9 cellular contexts compared by ENCODE assay signal in genomic region chr15:51935466-51936118, GRCh38. TPM values are rescaled to one million over a fixed set of nuclear protein-coding genes. Genes with fewer than 3 reads are reported as not detected.
DNase-seq lines count a peak whose midpoint lies in the region; ATAC-seq and TF ChIP-seq lines count a peak whose summit lies in the region.
"Had no signal": no experiment of that assay in that cellular context is flagged by ENCODE, and none has a peak within 500 bp of the region (broad histone marks: within the 10 kb centered on the region; RNA-seq: fewer than 3 reads in every experiment).

No MANE protein-coding gene starts in this region.

- H3K4me1 ChIP-seq in HEK293 (ENCODE audit: control insufficient read depth, insufficient read depth, low read length) (no peaks in the 10 kb centered on the region), HUES64 (ENCODE audit: insufficient read depth, low read length) (peaks cover 5% of the 10 kb centered on the region; the same call in 1 of the 2 replicates), testis (peaks cover 3% of the 10 kb centered on the region), Peyer's patch (no peaks in the 10 kb centered on the region)
- H3K4me1 ChIP-seq: colonic mucosa had no signal

- POLR2A ChIA-PET in HEK293 (lab: Yijun Ruan, JAX) = no interaction called here

- CTCF ChIA-PET in HEK293 (lab: Yijun Ruan, JAX) = interaction anchor here (0.6 to 0.7 kb wide), 2 partner anchors 18 to 162 kb away, joined by 3 to 4 read pairs; no protein-coding TSS in a partner anchor

- peaks cover 7% of the 10 kb centered on the region for H3K36me3 Mint-ChIP-seq in natural killer cell

- intact Hi-C loops in natural killer cell (cut with micrococcal nuclease) = no loop called here
- intact Hi-C loops in testis (cut with DNase I; ENCODE audit: low total_unique reads) = no loop called here

- H3K4me1 Mint-ChIP-seq in natural killer cell = no peaks in the 10 kb centered on the region

- H3K27ac Mint-ChIP-seq in natural killer cell = peak overlapping the region; percentile 63 to 67

- H3K36me3 ChIP-seq in HEK293 (ENCODE audit: control insufficient read depth in 2 of 2, insufficient read depth in 1 of 2, low read length in 2 of 2) (peaks cover under 1 to 16% of the 10 kb centered on the region in 2 experiments; a peak in 2 of 3 replicates), HUES64 (ENCODE audit: insufficient read depth, low read length) (peaks cover 26% of the 10 kb centered on the region), testis (ENCODE audit: low read depth, missing control alignments) (no peaks in the 10 kb centered on the region), Peyer's patch (peaks cover 0 to 31% (median 0%) of the 10 kb centered on the region in 3 donors)
- H3K36me3 ChIP-seq: colonic mucosa had no signal

- ATAC-seq in natural killer cell = no peak

- 89% methylated on average over 5 of the region's 5 CpGs for WGBS in HUES64
- 80 to 85% methylated on average over 5 of the region's 5 CpGs for WGBS in testis, 2 donors

- no peaks in the 10 kb centered on the region for H3K9me3 Mint-ChIP-seq in natural killer cell

- H3K27me3 Mint-ChIP-seq in natural killer cell (ENCODE audit: low read depth in 2 of 2) = no peaks in the 10 kb centered on the region

- H3K4me3 ChIP-seq in HEK293 (ENCODE audit: low read depth, low read length) (no peak overlapping the region), HUES64 (ENCODE audit: low read length) (peak overlapping the region; percentile 43), testis (no peak overlapping the region), Peyer's patch (no peak overlapping the region)
- H3K4me3 ChIP-seq: colonic mucosa had no signal

- H3K27me3 ChIP-seq in HUES64 (ENCODE audit: insufficient read depth, low read length) (no peaks in the 10 kb centered on the region), testis (no peaks in the 10 kb centered on the region), Peyer's patch (no peaks in the 10 kb centered on the region)
- H3K27me3 ChIP-seq: colonic mucosa had no signal

- no peak overlapping the region for H3K27ac ChIP-seq in HEK293 (ENCODE audit: extremely low read depth, low read depth, low read length)
- no peak overlapping the region for H3K27ac ChIP-seq in HUES64 (ENCODE audit: low read depth, low read length)
- H3K27ac ChIP-seq in testis = no peak overlapping the region
- no peak overlapping the region for H3K27ac ChIP-seq in Peyer's patch
- H3K27ac ChIP-seq: colonic mucosa had no signal

- no peak for TF ChIP-seq POLR2A in testis (IDR thresholded peaks at IDR 0.05)
- no peak for TF ChIP-seq POLR2A in Peyer's patch (IDR thresholded peaks at IDR 0.05)

- H3K9me3 ChIP-seq in HEK293 (ENCODE audit: control insufficient read depth, insufficient read depth, low read depth, low read length) = no peaks in the 10 kb centered on the region
- H3K9me3 ChIP-seq in HUES64 (ENCODE audit: insufficient read depth, low read depth, low read length) = no peaks in the 10 kb centered on the region
- H3K9me3 ChIP-seq in testis = no peaks in the 10 kb centered on the region
- no peaks in the 10 kb centered on the region for H3K9me3 ChIP-seq in Peyer's patch
- H3K9me3 ChIP-seq: colonic mucosa had no signal

- no peak overlapping the region for H3K9ac ChIP-seq in HUES64 (ENCODE audit: low read depth, low read length)

- TF ChIP-seq CTCF in HEK293 (tag by site-specific recombination; IDR thresholded peaks at IDR 0.05) (no peak), natural killer cell (IDR thresholded peaks at IDR 0.05) (no peak), testis (IDR thresholded peaks at IDR 0.05) (no peak), Peyer's patch (IDR thresholded peaks at IDR 0.05) (no peak)

- no peak overlapping the region for H3K4me3 Mint-ChIP-seq in natural killer cell

- DNase-seq in NCI-H82 (lab: John Stamatoyannopoulos, UW) (peak; percentile 54), NCI-H82 treated with DMSO at 0.1 percent for 48 hours (lab: John Stamatoyannopoulos, UW; ENCODE audit: unreplicated experiment) (no peak), natural killer cell (no peak), testis (no peak), Peyer's patch (no peak), AG08396 (ENCODE audit: low spot score) (no peak)
- DNase-seq: colonic mucosa had no signal

TF ChIP-seq in HEK293, 187 proteins besides CTCF, POLR2A, EP300 and RAD21:
- no peak for TF ChIP-seq ZNF544 (tag by site-specific recombination; IDR thresholded peaks at IDR 0.05)
- no peak for TF ChIP-seq ZNF654 (tag by site-specific recombination; IDR thresholded peaks at IDR 0.05; ENCODE audit: low read depth)
- 0 out of 2 replicates have a peak, but pooled peaks have one; percentile 11 for TF ChIP-seq GLIS1 (tag by site-specific recombination; IDR thresholded peaks at IDR 0.05)

RNA-seq across cellular contexts. Expression of gene LEO1, which starts 36.0 kb away (rescaled TPM):
- 29.1 TPM for polyA plus RNA-seq in HUES64 (2013, experiment 1 of 2)
- polyA plus RNA-seq in HUES64 (2013, experiment 2 of 2) = 32.4 TPM
- total RNA-seq in natural killer cell = 10 to 100 TPM; 13.2 to 19.5 (median 16.0) TPM
- total RNA-seq in testis = 10 to 100 TPM; 20.7 to 21.0 TPM
- polyA plus RNA-seq in testis (ENCODE audit: insufficient read depth, low read depth, low replicate concordance) = 8.2 TPM
- total RNA-seq in Peyer's patch = 10 to 100 TPM; 23.9 to 53.6 (median 27.3) TPM
